ENCODE assay signal across 9 cellular contexts in the genomic region with DNA sequence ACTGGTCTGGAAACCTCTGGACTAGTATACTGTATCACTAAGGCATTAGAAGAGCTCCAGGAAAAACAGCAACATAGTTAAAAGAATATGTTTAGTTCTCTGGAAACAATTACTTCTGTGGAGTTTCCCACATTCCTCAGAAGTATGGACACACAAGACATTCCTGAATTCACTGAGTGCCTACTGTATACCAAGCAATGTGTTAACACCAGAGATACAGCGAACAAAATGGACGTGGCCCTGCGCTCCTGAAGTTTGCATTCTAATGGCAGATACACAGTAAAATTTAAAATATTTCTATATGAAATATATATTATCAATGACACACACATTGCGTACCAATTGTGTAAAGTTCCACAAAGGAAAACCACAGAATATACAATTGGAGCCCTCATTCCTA. TPM values are rescaled to one million over a fixed set of nuclear protein-coding genes. Genes with fewer than 3 reads are reported as not detected.
A peak's percentile ranks its signal among the peaks of the same experiment; 100 is the strongest.
DNase-seq lines count a peak whose midpoint lies in the region; ATAC-seq and TF ChIP-seq lines count a peak whose summit lies in the region.
"Had no signal": no experiment of that assay in that cellular context is flagged by ENCODE, and none has a peak within 500 bp of the region (broad histone marks: within the 10 kb centered on the region; RNA-seq: fewer than 3 reads in every experiment).

No MANE protein-coding gene starts in this region.

- peak overlapping the region; percentile 97 for H3K4me2 ChIP-seq in trophoblast cell (ENCODE audit: low read length)

- no peak overlapping the region for H2AFZ ChIP-seq in trophoblast cell (ENCODE audit: insufficient read depth, low read length, poor library complexity)

- H3K14ac ChIP-seq in trophoblast cell (ENCODE audit: low read length) = no peak overlapping the region

- no peaks in the 10 kb centered on the region for H3K27me3 ChIP-seq in Peyer's patch
- H3K27me3 ChIP-seq in esophagus muscularis mucosa = no peaks in the 10 kb centered on the region
- H3K27me3 ChIP-seq in trophoblast cell (ENCODE audit: insufficient read depth, low read length) = no peaks in the 10 kb centered on the region

- H2BK12ac ChIP-seq in trophoblast cell (ENCODE audit: low read length) = no peak overlapping the region

- peaks cover 6% of the 10 kb centered on the region for H3K79me2 ChIP-seq in trophoblast cell (ENCODE audit: control insufficient read depth, insufficient read depth, low read length, poor library complexity)

- TF ChIP-seq POLR2A in Peyer's patch (IDR thresholded peaks at IDR 0.05) (no peak), esophagus muscularis mucosa (IDR thresholded peaks at IDR 0.05; ENCODE audit: low read depth) (no peak)

- H2BK5ac ChIP-seq in trophoblast cell (ENCODE audit: low read depth, low read length, poor library complexity) = no peak overlapping the region

- H3K36me3 ChIP-seq in Peyer's patch = peaks cover 0 to 25% (median 0%) of the 10 kb centered on the region in 3 donors
- H3K36me3 ChIP-seq in esophagus muscularis mucosa = peaks cover 3 to 30% (median 29%) of the 10 kb centered on the region in 4 donors
- H3K36me3 ChIP-seq in trophoblast cell (ENCODE audit: control insufficient read depth in 1 of 2, insufficient read depth in 2 of 2, low read length in 2 of 2) = peaks cover 6 to 10% of the 10 kb centered on the region in 2 experiments

- no peak overlapping the region for H4K12ac ChIP-seq in trophoblast cell (ENCODE audit: low read depth, low read length)

- 69% methylated on average over 4 of the region's 4 CpGs for WGBS in esophagus muscularis mucosa
- WGBS in trophoblast cell (ENCODE audit: extremely low coverage, insufficient coverage, insufficient read length) = no CpG with 5 or more reads among the region's 4 CpGs

- no peak overlapping the region for H4K91ac ChIP-seq in trophoblast cell (ENCODE audit: low read depth, low read length)

- ATAC-seq in GM19452 (IDR thresholded peaks at IDR 0.05; ENCODE audit: unreplicated experiment) = no peak

- H3K23ac ChIP-seq in trophoblast cell (ENCODE audit: low read length) = no peak overlapping the region

- H3K27ac ChIP-seq in Peyer's patch (peak overlapping the region in 3 of 4 donors; percentile 79 to 91 (median 83)), esophagus muscularis mucosa (replicated peaks in 1 of 4) (peak overlapping the region; percentile 82 to 90 (median 86)), trophoblast cell (ENCODE audit: low read depth, low read length) (no peak overlapping the region)

- no peak overlapping the region for H3K4ac ChIP-seq in trophoblast cell (ENCODE audit: low read depth, low read length)

- peaks cover 9% of the 10 kb centered on the region for H3K79me1 ChIP-seq in trophoblast cell (ENCODE audit: low read length)

- TF ChIP-seq CTCF in Peyer's patch (IDR thresholded peaks at IDR 0.05) = no peak
- TF ChIP-seq CTCF in esophagus muscularis mucosa (IDR thresholded peaks at IDR 0.05) = no peak

- no peak overlapping the region for H2AK5ac ChIP-seq in trophoblast cell (ENCODE audit: low read length)

- intact Hi-C loops in esophagus muscularis mucosa (cut with DNase I) = no loop called here

- no peak overlapping the region for H2BK120ac ChIP-seq in trophoblast cell (ENCODE audit: insufficient read depth, low read length, poor library complexity)

- H3K9ac ChIP-seq in trophoblast cell (ENCODE audit: low read length) = no peak overlapping the region

- H3K4me3 ChIP-seq in Peyer's patch (peak overlapping the region; percentile 76 to 86 (median 80)), esophagus muscularis mucosa (peak overlapping the region; percentile 84 to 97 (median 92)), trophoblast cell (ENCODE audit: low read depth, low read length) (no peak overlapping the region)

- H3K9me3 ChIP-seq in Peyer's patch (no peaks in the 10 kb centered on the region), esophagus muscularis mucosa (no peaks in the 10 kb centered on the region), trophoblast cell (ENCODE audit: insufficient read depth, low read depth, low read length) (no peaks in the 10 kb centered on the region)

- peak; percentile 10 for DNase-seq in ELR (ENCODE audit: low read depth)
- no peak for DNase-seq in Peyer's patch
- DNase-seq in esophagus muscularis mucosa (ENCODE audit: extremely low spot score) = no peak
- DNase-seq in trophoblast cell = peak in 1 of 2 donors; percentile 33
- no peak for DNase-seq in T-helper 9 cell
- DNase-seq in LoVo (ENCODE audit: low spot score) = no peak
- no peak for DNase-seq in islet precursor cell

- H3K18ac ChIP-seq in trophoblast cell (ENCODE audit: low read length) = no peak overlapping the region

- no peak for TF ChIP-seq EP300 in esophagus muscularis mucosa (IDR thresholded peaks at IDR 0.05)

- H3K4me1 ChIP-seq in Peyer's patch (peaks cover 0 to 18% (median 5%) of the 10 kb centered on the region in 4 donors), esophagus muscularis mucosa (peaks cover 24 to 31% (median 27%) of the 10 kb centered on the region in 4 donors), trophoblast cell (ENCODE audit: control insufficient read depth in 1 of 2, insufficient read depth in 2 of 2, low read length in 2 of 2) (peaks cover 0 to 7% of the 10 kb centered on the region in 2 experiments)

- no peak overlapping the region for H4K8ac ChIP-seq in trophoblast cell (ENCODE audit: low read depth, low read length)

RNA-seq across cellular contexts. Expression of a gene that starts 1.1 kb away (rescaled TPM):
- 10 to 100 TPM in 3 of 4 donors, 1 to 10 TPM in 1; 9.8 to 15.7 (median 13.0) TPM for total RNA-seq in Peyer's patch
- 10 to 100 TPM in 2 of 4 donors, 1 to 10 TPM in 2; 7.9 to 15.8 (median 11.3) TPM for total RNA-seq in esophagus muscularis mucosa
- polyA plus RNA-seq in trophoblast cell (2013) = 6.4 TPM in 2 replicates

RNA-seq across cellular contexts. Expression of a gene that starts 14.6 kb away (rescaled TPM):
- not detected for total RNA-seq in Peyer's patch
- not detected for total RNA-seq in esophagus muscularis mucosa
- polyA plus RNA-seq in trophoblast cell (2013) = not detected in 2 replicates
- polyA plus RNA-seq: esophagus had no signal

RNA-seq across cellular contexts. Expression of a gene that starts 50.3 kb away (rescaled TPM):
- total RNA-seq in Peyer's patch (10 to 100 TPM in 1 of 4 donors, 1 to 10 TPM in 3; 1.6 to 33.0 (median 3.2) TPM), esophagus muscularis mucosa (10 to 100 TPM in 2 of 4 donors, 1 to 10 TPM in 2; 5.6 to 17.5 (median 9.2) TPM)
- polyA plus RNA-seq in trophoblast cell (2013) = 3.8 and 3.9 TPM in 2 replicates
